In genomic region chr18:79626905-79627749, GRCh38 we compare ENCODE assay signal across 14 cellular contexts.
"Had no signal": no experiment of that assay in that cellular context is flagged by ENCODE, and none has a peak within 500 bp of the region (broad histone marks: within the 10 kb centered on the region; RNA-seq: fewer than 3 reads in every experiment).

No MANE protein-coding gene starts in this region.

- H3K4me3 Mint-ChIP-seq: activated T-cell treated with anti-CD3 and anti-CD28 coated beads, Interleukin-2, amount 50 U/mL, for 4 hours; T-helper 2 cell treated with Interferon-gamma antibody and Interleukin-4, amounts not matched to agents 5 μg/mL and 100 μg/mL, for 36 hours had no signal

- DNase-seq: activated CD4-positive, alpha-beta T cell treated with anti-CD3 and anti-CD28 coated beads, Interleukin-2, amount 50 U/mL, for 48 hours; activated CD4-positive, CD25-positive, alpha-beta regulatory T cell treated with anti-CD3 and anti-CD28 coated beads, Interleukin-2, amount 50 U/mL, for 72 hours; activated gamma-delta T cell treated with Interleukin-2 at 50 U/mL for 16 hours; activated T-cell treated with anti-CD3 and anti-CD28 coated beads, Interleukin-2, amount 50 U/mL, for 4 hours; colonic mucosa; effector CD8-positive, alpha-beta T cell; foreskin melanocyte; heart right ventricle; mesendoderm; stimulated activated CD4-positive, alpha-beta T cell treated with anti-CD3 and anti-CD28 coated beads, Interleukin-1b, Interleukin-23, amount 100 ng/mL, for 48 hours; stimulated activated naive CD4-positive, alpha-beta T cell treated with Interleukin-2 at 50 U/mL for 16 hours; trophoblast cell had no signal

- H3K27ac Mint-ChIP-seq: T-helper 2 cell treated with Interferon-gamma antibody and Interleukin-4, amounts not matched to agents 5 μg/mL and 100 μg/mL, for 36 hours had no signal

- ATAC-seq: activated T-cell treated with anti-CD3 and anti-CD28 coated beads, Interleukin-2, amount 50 U/mL, for 4 hours; left lung had no signal

- H3K9me3 Mint-ChIP-seq: activated T-cell treated with anti-CD3 and anti-CD28 coated beads, Interleukin-2, amount 50 U/mL, for 4 hours; T-helper 2 cell treated with Interferon-gamma antibody and Interleukin-4, amounts not matched to agents 5 μg/mL and 100 μg/mL, for 36 hours had no signal
